Comparison of ENCODE assay signal across 10 cellular contexts in genomic region chr17:30376621-30377452, GRCh38. TPM values are rescaled to one million over a fixed set of nuclear protein-coding genes. Genes with fewer than 3 reads are reported as not detected.
DNase-seq lines count a peak whose midpoint lies in the region; ATAC-seq and TF ChIP-seq lines count a peak whose summit lies in the region.
"Had no signal": no experiment of that assay in that cellular context is flagged by ENCODE, and none has a peak within 500 bp of the region (broad histone marks: within the 10 kb centered on the region; RNA-seq: fewer than 3 reads in every experiment).

No MANE protein-coding gene starts in this region.

- intact Hi-C loops in psoas muscle (cut with DNase I), result no loop called here

- no peak for TF ChIP-seq CTCF in psoas muscle (IDR thresholded peaks at IDR 0.05)

- 61 to 67% (median 64%) methylated on average over 12 of the region's 12 CpGs for WGBS in psoas muscle, 3 donors

- DNase-seq in ELF-1 (ENCODE audit: low read depth, low spot score), result peak; percentile 56
- peak; percentile 10 for DNase-seq in MV-4-11 (lab: John Stamatoyannopoulos, UW)
- DNase-seq in activated T-cell treated with anti-CD3 and anti-CD28 coated beads for 48 hours (ENCODE audit: low read depth), result peak; percentile 57
- DNase-seq in hepatic stellate cell (ENCODE audit: low spot score), result peak; percentile 26
- DNase-seq in stimulated activated CD8-positive, alpha-beta memory T cell treated with anti-CD3 and anti-CD28 coated beads, Interleukin-4, amount 100 ng/mL, for 48 hours, result peak; percentile 74
- DNase-seq in psoas muscle, result no peak
- no peak for DNase-seq in cerebellum (ENCODE audit: low spot score)
- DNase-seq: pancreas had no signal

- peaks cover 20% of the 10 kb centered on the region for H3K4me1 ChIP-seq in psoas muscle

- H3K9me3 ChIP-seq in psoas muscle, result no peaks in the 10 kb centered on the region
- H3K9me3 ChIP-seq: pancreas had no signal

- H3K36me3 ChIP-seq in psoas muscle (ENCODE audit: insufficient read depth in 1 of 2, low read depth in 1 of 2), result no peaks in the 10 kb centered on the region
- H3K36me3 ChIP-seq: pancreas had no signal

- ATAC-seq in HG03571 (IDR thresholded peaks at IDR 0.05; ENCODE audit: unreplicated experiment) (no peak), psoas muscle (no peak)

- H3K27ac ChIP-seq in psoas muscle, result no peak overlapping the region

- no peaks in the 10 kb centered on the region for H3K27me3 ChIP-seq in psoas muscle (ENCODE audit: insufficient read depth in 3 of 3, low read length in 2 of 3)
- H3K27me3 ChIP-seq: pancreas had no signal

- H3K4me3 ChIP-seq in psoas muscle, result no peak overlapping the region
- H3K4me3 ChIP-seq: pancreas had no signal

RNA-seq across cellular contexts. Expression of gene CPD, which starts 1.9 kb away (rescaled TPM):
- 10 to 100 TPM; 18.6 to 29.3 (median 23.1) TPM for total RNA-seq in psoas muscle
- 10 to 100 TPM in 1 of 3 donors, 1 to 10 TPM in 2; 5.6 to 12.5 (median 7.7) TPM for polyA plus RNA-seq in psoas muscle
- 73.0 TPM for total RNA-seq in cerebellum

RNA-seq across cellular contexts. Expression of gene TMIGD1, which starts 43.0 kb away (rescaled TPM):
- total RNA-seq in psoas muscle (not detected), cerebellum (not detected)
- not detected for polyA plus RNA-seq in psoas muscle
- total RNA-seq: pancreas; T-helper 1 cell treated with Interleukin-12 subunit alpha and Interleukin-12 subunit beta and Interleukin-4 antibody, amounts not matched to agents 30 ng/mL and 1 ng/mL, for 36 hours had no signal
- polyA plus RNA-seq: pancreas had no signal

Comparison
In these comparisons a context has a peak if more than half of its experiments do, and no peak if none do; other contexts are left out.
1. DNase-seq: peak in ELF-1 (single experiment), MV-4-11 (single experiment), activated T-cell treated with anti-CD3 and anti-CD28 coated beads for 48 hours (single experiment), hepatic stellate cell (single experiment) and stimulated activated CD8-positive, alpha-beta memory T cell treated with anti-CD3 and anti-CD28 coated beads, Interleukin-4, amount 100 ng/mL, for 48 hours (single experiment); none in psoas muscle (0 of 2) and cerebellum (single experiment).